ENCODE assay signal across 10 cellular contexts in genomic region chr14:90514015-90514398, GRCh38.
A peak's percentile ranks its signal among the peaks of the same experiment; 100 is the strongest.
DNase-seq lines count a peak whose midpoint lies in the region; TF ChIP-seq lines count a peak whose summit lies in the region.
"Had no signal": no experiment of that assay in that cellular context is flagged by ENCODE, and none has a peak within 500 bp of the region (broad histone marks: within the 10 kb centered on the region; RNA-seq: fewer than 3 reads in every experiment).

No MANE protein-coding gene starts in this region.

- TF ChIP-seq CTCF in esophagus squamous epithelium (IDR thresholded peaks at IDR 0.05): no peak
- TF ChIP-seq CTCF in smooth muscle cell (IDR thresholded peaks at IDR 0.05; ENCODE audit: borderline replicate concordance, insufficient read depth, poor library complexity, severe bottlenecking): no peak

- no peak overlapping the region for H3K9ac ChIP-seq in smooth muscle cell (ENCODE audit: low read depth)

- H3F3A ChIP-seq in smooth muscle cell (ENCODE audit: low read depth): no peaks in the 10 kb centered on the region

- H3K4me1 ChIP-seq in esophagus squamous epithelium: peaks cover 46 to 95% (median 51%) of the 10 kb centered on the region in 3 donors
- H3K4me1 ChIP-seq in smooth muscle cell (ENCODE audit: low read depth): peaks cover 8% of the 10 kb centered on the region

- no peaks in the 10 kb centered on the region for H3K9me3 ChIP-seq in esophagus squamous epithelium
- no peaks in the 10 kb centered on the region for H3K9me3 ChIP-seq in smooth muscle cell (replicated peaks; ENCODE audit: low read depth)

- H2AFZ ChIP-seq in smooth muscle cell (ENCODE audit: low read depth): no peak overlapping the region

- H3K4me3 ChIP-seq in esophagus squamous epithelium (no peak overlapping the region), smooth muscle cell (no peak overlapping the region)

- DNase-seq in HuH-7 (ENCODE audit: low spot score) (peak; percentile 54), NCI-H526 treated with DMSO at 0.1 percent for 48 hours (lab: John Stamatoyannopoulos, UW) (peak; percentile 84), esophagus squamous epithelium (lab: John Stamatoyannopoulos, UW) (no peak), smooth muscle cell (lab: John Stamatoyannopoulos, UW; ENCODE audit: unreplicated experiment) (no peak), erythroblast (lab: John Stamatoyannopoulos, UW) (no peak), T-helper 9 cell (no peak)
- no peak for DNase-seq in activated T-cell treated with anti-CD3 and anti-CD28 coated beads, Interleukin-2, amount 50 U/mL, for 48 hours
- DNase-seq: activated naive CD8-positive, alpha-beta T cell treated with anti-CD3 and anti-CD28 coated beads, Interleukin-2, amount 50 U/mL, for 24 hours; effector CD4-positive, alpha-beta T cell; HCEC 1CT had no signal

- H3K4me2 ChIP-seq in smooth muscle cell: no peak overlapping the region

- no peaks in the 10 kb centered on the region for H3K79me2 ChIP-seq in smooth muscle cell (ENCODE audit: low read depth)

- intact Hi-C loops in esophagus squamous epithelium (cut with DNase I): loop anchor here (10.0 kb wide), 1 partner anchor 109 kb away; no protein-coding TSS in a partner anchor

- WGBS in esophagus squamous epithelium, 2 donors: 45 to 83% methylated on average over 6 to 9 of the region's 15 CpGs
- 90% methylated on average over 15 of the region's 15 CpGs for WGBS in smooth muscle cell (ENCODE audit: low lambda C conversion rate)

- H3K27me3 ChIP-seq in esophagus squamous epithelium (no peaks in the 10 kb centered on the region), smooth muscle cell (ENCODE audit: low read depth) (no peaks in the 10 kb centered on the region)

- H4K20me1 ChIP-seq in smooth muscle cell (ENCODE audit: low read depth): no peaks in the 10 kb centered on the region

- peak overlapping the region; percentile 67 to 85 (median 80) for H3K27ac ChIP-seq in esophagus squamous epithelium
- H3K27ac ChIP-seq in smooth muscle cell (ENCODE audit: low read depth): peak overlapping the region; percentile 46

- no peak for TF ChIP-seq POLR2A in esophagus squamous epithelium (IDR thresholded peaks at IDR 0.05)
- TF ChIP-seq POLR2A in erythroblast (IDR thresholded peaks at IDR 0.05; ENCODE audit: low read length): no peak

- H3K36me3 ChIP-seq in esophagus squamous epithelium (no peaks in the 10 kb centered on the region), smooth muscle cell (ENCODE audit: low read depth) (no peaks in the 10 kb centered on the region)

Comparison
In these comparisons a context has a peak if more than half of its experiments do, and no peak if none do; other contexts are left out.
1. DNase-seq: peak in HuH-7 (single experiment) and NCI-H526 treated with DMSO at 0.1 percent for 48 hours (single experiment); none in esophagus squamous epithelium (single experiment), smooth muscle cell (single experiment), erythroblast (0 of 2), T-helper 9 cell (single experiment) and activated T-cell treated with anti-CD3 and anti-CD28 coated beads, Interleukin-2, amount 50 U/mL, for 48 hours (0 of 2).